In genomic region chr2:138239902-138240595, GRCh38 we compare ENCODE assay signal across 19 cellular contexts.
DNase-seq lines count a peak whose midpoint lies in the region; ATAC-seq and TF ChIP-seq lines count a peak whose summit lies in the region.
"Had no signal": no experiment of that assay in that cellular context is flagged by ENCODE, and none has a peak within 500 bp of the region (broad histone marks: within the 10 kb centered on the region; RNA-seq: fewer than 3 reads in every experiment).

No MANE protein-coding gene starts in this region.

- H3K27ac ChIP-seq in subcutaneous abdominal adipose tissue (ENCODE audit: low read depth, low read length): peak overlapping the region; percentile 80
- H3K27ac ChIP-seq: neural progenitor cell had no signal

- H3K27me3 ChIP-seq in subcutaneous abdominal adipose tissue (ENCODE audit: control insufficient read depth in 5 of 5, insufficient read depth in 4 of 5, low read length in 5 of 5): no peaks in the 10 kb centered on the region
- H3K27me3 ChIP-seq: BE2C, neural progenitor cell had no signal

- DNase-seq in HT1080 (ENCODE audit: low read depth) (peak; percentile 6), cardiac fibroblast (ENCODE audit: low read depth in 2 of 2) (peak; percentile 82 to 88), iris pigment epithelial cell (ENCODE audit: low read depth) (peak; percentile 58), activated T-cell treated with anti-CD3 and anti-CD28 coated beads for 4 hours (no peak), NCI-H1417 treated with DMSO at 0.1 percent for 48 hours (lab: John Stamatoyannopoulos, UW) (no peak)
- DNase-seq: activated effector memory CD4-positive, alpha-beta T cell treated with anti-CD3 and anti-CD28 coated beads, Interleukin-2, amount 50 U/mL, for 16 hours; BE2C; GOT3; islet precursor cell; midbrain; NCI-H2029; NCI-H510A; stimulated activated CD4-positive, alpha-beta T cell treated with anti-CD3 and anti-CD28 coated beads, Interleukin-1b, Interleukin-23, amount 100 ng/mL, for 48 hours; T-helper 9 cell had no signal

- no peaks in the 10 kb centered on the region for H3K9me3 ChIP-seq in subcutaneous abdominal adipose tissue (ENCODE audit: control insufficient read depth in 5 of 5, low read length in 5 of 5)
- H3K9me3 ChIP-seq: BE2C had no signal

- H3K4me3 ChIP-seq in cardiac fibroblast (replicated peaks in 1 of 2; ENCODE audit: low read depth in 2 of 2, low read length in 2 of 2) (no peak overlapping the region), subcutaneous abdominal adipose tissue (ENCODE audit: low read depth in 1 of 5, low read length in 5 of 5) (no peak overlapping the region)
- H3K4me3 ChIP-seq: neural progenitor cell had no signal

- H3K4me1 ChIP-seq in subcutaneous abdominal adipose tissue (ENCODE audit: control insufficient read depth in 5 of 5, insufficient read depth in 5 of 5, low read length in 5 of 5): peaks cover 0 to 36% (median 7%) of the 10 kb centered on the region in 5 donors
- H3K4me1 ChIP-seq: BE2C, neural progenitor cell had no signal

- H3K36me3 ChIP-seq in subcutaneous abdominal adipose tissue (ENCODE audit: control insufficient read depth in 5 of 5, insufficient read depth in 5 of 5, low read length in 5 of 5): no peaks in the 10 kb centered on the region
- H3K36me3 ChIP-seq: BE2C, neural progenitor cell had no signal

- ATAC-seq in GM18520 (IDR thresholded peaks at IDR 0.05; ENCODE audit: unreplicated experiment) (no peak), GM19023 (IDR thresholded peaks at IDR 0.05; ENCODE audit: unreplicated experiment) (no peak)
- ATAC-seq: activated CD4-positive, CD25-positive, alpha-beta regulatory T cell treated with anti-CD3 and anti-CD28 coated beads, Interleukin-2, amount 50 U/mL, for 24 hours had no signal

- peak overlapping the region in 1 of 5 donors; percentile 1 for H3K9ac ChIP-seq in subcutaneous abdominal adipose tissue (ENCODE audit: low read length in 5 of 5)
- H3K9ac ChIP-seq: neural progenitor cell had no signal

- TF ChIP-seq CTCF in cardiac fibroblast (IDR thresholded peaks at IDR 0.05; ENCODE audit: low read depth, low read length): no peak

Comparison
In these comparisons a context has a peak if more than half of its experiments do, and no peak if none do; other contexts are left out.
1. DNase-seq: peak in HT1080 (single experiment), cardiac fibroblast (2 of 2) and iris pigment epithelial cell (single experiment); none in activated T-cell treated with anti-CD3 and anti-CD28 coated beads for 4 hours (single experiment) and NCI-H1417 treated with DMSO at 0.1 percent for 48 hours (single experiment).